ENCODE assay signal across 1 cellular context in the genomic region with DNA sequence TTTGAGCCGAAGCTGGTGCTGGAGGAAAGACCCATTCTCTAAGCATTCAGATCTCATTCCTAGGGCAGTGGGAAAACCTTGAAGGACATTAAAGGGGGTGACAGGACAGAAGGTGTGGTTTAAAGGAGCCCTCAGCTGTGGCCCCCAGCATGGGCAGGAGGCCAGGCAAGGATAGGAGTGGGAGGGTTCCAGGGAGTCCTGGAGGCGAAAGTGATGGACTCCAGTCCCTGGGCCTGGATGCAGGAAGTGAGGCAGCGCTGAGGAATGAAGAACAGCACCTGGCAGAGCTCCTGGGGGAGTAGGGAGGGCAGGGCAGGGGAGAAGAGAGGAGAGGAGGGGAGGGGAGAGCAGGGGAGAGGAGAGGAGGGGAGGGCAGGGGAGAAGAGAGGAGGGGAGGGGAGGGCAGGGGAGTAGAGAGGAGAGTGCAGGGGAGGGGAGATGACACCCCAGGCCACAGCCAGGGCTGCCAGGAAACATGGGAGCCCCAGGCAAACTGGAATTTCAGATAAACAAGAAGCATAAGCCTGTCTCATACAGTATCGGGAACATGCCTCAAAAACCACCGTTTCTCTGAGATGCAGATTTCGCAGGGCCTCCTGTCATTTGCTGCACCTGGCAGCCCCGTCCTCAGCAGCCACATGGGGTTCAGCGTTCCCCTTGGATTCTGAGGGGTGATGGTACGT.
TF ChIP-seq lines count a peak whose summit lies in the region.

No MANE protein-coding gene starts in this region.

TF ChIP-seq in GM23338, 12 proteins besides CTCF, POLR2A, EP300 and RAD21 (continued from another document):
- TF ChIP-seq, protein P1, sequence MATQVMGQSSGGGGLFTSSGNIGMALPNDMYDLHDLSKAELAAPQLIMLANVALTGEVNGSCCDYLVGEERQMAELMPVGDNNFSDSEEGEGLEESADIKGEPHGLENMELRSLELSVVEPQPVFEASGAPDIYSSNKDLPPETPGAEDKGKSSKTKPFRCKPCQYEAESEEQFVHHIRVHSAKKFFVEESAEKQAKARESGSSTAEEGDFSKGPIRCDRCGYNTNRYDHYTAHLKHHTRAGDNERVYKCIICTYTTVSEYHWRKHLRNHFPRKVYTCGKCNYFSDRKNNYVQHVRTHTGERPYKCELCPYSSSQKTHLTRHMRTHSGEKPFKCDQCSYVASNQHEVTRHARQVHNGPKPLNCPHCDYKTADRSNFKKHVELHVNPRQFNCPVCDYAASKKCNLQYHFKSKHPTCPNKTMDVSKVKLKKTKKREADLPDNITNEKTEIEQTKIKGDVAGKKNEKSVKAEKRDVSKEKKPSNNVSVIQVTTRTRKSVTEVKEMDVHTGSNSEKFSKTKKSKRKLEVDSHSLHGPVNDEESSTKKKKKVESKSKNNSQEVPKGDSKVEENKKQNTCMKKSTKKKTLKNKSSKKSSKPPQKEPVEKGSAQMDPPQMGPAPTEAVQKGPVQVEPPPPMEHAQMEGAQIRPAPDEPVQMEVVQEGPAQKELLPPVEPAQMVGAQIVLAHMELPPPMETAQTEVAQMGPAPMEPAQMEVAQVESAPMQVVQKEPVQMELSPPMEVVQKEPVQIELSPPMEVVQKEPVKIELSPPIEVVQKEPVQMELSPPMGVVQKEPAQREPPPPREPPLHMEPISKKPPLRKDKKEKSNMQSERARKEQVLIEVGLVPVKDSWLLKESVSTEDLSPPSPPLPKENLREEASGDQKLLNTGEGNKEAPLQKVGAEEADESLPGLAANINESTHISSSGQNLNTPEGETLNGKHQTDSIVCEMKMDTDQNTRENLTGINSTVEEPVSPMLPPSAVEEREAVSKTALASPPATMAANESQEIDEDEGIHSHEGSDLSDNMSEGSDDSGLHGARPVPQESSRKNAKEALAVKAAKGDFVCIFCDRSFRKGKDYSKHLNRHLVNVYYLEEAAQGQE (IDR thresholded peaks at IDR 0.05; ENCODE audit: unreplicated experiment) = no peak
- TF ChIP-seq JUNB (IDR thresholded peaks at IDR 0.05; ENCODE audit: unreplicated experiment) (no peak), CREB1 (CRISPR knock-in tag; IDR thresholded peaks at IDR 0.05; ENCODE audit: low read depth) (no peak), POLR2AphosphoS5 (IDR thresholded peaks at IDR 0.05; ENCODE audit: low read depth) (no peak), NANOG (IDR thresholded peaks at IDR 0.05; ENCODE audit: borderline replicate concordance) (no peak), EZH2phosphoT487 (IDR thresholded peaks at IDR 0.05; ENCODE audit: unreplicated experiment) (no peak), ZNF114 (CRISPR knock-in tag; IDR thresholded peaks at IDR 0.05) (no peak), STAT1 (IDR thresholded peaks at IDR 0.05; ENCODE audit: unreplicated experiment) (no peak)
- TF ChIP-seq, protein P2, sequence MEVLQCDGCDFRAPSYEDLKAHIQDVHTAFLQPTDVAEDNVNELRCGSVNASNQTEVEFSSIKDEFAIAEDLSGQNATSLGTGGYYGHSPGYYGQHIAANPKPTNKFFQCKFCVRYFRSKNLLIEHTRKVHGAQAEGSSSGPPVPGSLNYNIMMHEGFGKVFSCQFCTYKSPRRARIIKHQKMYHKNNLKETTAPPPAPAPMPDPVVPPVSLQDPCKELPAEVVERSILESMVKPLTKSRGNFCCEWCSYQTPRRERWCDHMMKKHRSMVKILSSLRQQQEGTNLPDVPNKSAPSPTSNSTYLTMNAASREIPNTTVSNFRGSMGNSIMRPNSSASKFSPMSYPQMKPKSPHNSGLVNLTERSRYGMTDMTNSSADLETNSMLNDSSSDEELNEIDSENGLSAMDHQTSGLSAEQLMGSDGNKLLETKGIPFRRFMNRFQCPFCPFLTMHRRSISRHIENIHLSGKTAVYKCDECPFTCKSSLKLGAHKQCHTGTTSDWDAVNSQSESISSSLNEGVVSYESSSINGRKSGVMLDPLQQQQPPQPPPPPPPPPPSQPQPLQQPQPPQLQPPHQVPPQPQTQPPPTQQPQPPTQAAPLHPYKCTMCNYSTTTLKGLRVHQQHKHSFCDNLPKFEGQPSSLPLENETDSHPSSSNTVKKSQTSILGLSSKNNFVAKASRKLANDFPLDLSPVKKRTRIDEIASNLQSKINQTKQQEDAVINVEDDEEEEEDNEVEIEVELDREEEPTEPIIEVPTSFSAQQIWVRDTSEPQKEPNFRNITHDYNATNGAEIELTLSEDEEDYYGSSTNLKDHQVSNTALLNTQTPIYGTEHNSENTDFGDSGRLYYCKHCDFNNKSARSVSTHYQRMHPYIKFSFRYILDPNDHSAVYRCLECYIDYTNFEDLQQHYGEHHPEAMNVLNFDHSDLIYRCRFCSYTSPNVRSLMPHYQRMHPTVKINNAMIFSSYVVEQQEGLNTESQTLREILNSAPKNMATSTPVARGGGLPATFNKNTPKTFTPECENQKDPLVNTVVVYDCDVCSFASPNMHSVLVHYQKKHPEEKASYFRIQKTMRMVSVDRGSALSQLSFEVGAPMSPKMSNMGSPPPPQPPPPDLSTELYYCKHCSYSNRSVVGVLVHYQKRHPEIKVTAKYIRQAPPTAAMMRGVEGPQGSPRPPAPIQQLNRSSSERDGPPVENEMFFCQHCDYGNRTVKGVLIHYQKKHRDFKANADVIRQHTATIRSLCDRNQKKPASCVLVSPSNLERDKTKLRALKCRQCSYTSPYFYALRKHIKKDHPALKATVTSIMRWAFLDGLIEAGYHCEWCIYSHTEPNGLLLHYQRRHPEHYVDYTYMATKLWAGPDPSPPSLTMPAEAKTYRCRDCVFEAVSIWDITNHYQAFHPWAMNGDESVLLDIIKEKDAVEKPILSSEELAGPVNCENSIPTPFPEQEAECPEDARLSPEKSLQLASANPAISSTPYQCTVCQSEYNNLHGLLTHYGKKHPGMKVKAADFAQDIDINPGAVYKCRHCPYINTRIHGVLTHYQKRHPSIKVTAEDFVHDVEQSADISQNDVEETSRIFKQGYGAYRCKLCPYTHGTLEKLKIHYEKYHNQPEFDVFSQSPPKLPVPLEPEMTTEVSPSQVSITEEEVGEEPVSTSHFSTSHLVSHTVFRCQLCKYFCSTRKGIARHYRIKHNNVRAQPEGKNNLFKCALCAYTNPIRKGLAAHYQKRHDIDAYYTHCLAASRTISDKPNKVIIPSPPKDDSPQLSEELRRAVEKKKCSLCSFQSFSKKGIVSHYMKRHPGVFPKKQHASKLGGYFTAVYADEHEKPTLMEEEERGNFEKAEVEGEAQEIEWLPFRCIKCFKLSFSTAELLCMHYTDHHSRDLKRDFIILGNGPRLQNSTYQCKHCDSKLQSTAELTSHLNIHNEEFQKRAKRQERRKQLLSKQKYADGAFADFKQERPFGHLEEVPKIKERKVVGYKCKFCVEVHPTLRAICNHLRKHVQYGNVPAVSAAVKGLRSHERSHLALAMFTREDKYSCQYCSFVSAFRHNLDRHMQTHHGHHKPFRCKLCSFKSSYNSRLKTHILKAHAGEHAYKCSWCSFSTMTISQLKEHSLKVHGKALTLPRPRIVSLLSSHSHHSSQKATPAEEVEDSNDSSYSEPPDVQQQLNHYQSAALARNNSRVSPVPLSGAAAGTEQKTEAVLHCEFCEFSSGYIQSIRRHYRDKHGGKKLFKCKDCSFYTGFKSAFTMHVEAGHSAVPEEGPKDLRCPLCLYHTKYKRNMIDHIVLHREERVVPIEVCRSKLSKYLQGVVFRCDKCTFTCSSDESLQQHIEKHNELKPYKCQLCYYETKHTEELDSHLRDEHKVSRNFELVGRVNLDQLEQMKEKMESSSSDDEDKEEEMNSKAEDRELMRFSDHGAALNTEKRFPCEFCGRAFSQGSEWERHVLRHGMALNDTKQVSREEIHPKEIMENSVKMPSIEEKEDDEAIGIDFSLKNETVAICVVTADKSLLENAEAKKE (CRISPR knock-in tag; IDR thresholded peaks at IDR 0.05) = no peak
- TF ChIP-seq, protein P3, sequence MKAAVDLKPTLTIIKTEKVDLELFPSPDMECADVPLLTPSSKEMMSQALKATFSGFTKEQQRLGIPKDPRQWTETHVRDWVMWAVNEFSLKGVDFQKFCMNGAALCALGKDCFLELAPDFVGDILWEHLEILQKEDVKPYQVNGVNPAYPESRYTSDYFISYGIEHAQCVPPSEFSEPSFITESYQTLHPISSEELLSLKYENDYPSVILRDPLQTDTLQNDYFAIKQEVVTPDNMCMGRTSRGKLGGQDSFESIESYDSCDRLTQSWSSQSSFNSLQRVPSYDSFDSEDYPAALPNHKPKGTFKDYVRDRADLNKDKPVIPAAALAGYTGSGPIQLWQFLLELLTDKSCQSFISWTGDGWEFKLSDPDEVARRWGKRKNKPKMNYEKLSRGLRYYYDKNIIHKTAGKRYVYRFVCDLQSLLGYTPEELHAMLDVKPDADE (IDR thresholded peaks at IDR 0.05) = no peak
